In the genomic region with DNA sequence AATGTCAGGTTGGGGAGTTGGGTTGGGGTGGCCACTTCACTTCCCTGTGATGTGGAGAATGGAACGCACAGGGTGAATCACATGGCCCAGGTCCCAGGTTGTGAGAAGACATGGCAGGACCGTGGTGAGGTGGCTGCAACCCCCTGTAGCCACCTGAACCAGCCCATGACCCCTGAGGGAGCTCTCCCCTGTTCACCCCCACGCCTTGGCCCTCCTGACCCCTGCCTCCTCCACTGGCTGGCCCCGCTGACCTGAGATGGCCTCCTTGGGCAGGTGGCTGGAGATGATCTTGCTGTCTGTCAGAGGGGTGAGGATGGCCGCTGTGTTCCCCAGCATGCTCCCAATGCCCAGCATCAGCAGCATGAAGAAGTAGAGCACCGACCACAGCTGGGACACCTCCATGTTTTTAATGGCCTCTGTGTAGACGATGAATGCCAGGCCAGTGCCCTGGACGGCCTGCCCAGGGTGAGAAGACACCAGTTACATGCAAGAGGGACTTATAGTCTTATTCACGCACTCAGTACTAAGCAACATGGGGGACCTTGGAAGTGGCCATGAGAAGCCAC, we compare ENCODE assay signal across 20 cellular contexts. TPM values are rescaled to one million over a fixed set of nuclear protein-coding genes. Genes with fewer than 3 reads are reported as not detected.
"Had no signal": no experiment of that assay in that cellular context is flagged by ENCODE, and none has a peak within 500 bp of the region (broad histone marks: within the 10 kb centered on the region; RNA-seq: fewer than 3 reads in every experiment).

No MANE protein-coding gene starts in this region.

- H3K4me1 ChIP-seq: Peyer's patch, SJSA1 had no signal

- FAIRE-seq: bronchial epithelial cell had no signal

- H3K27ac ChIP-seq: Peyer's patch, RWPE1, SJSA1 had no signal

- H3K36me3 ChIP-seq: MG63, Peyer's patch, SJSA1 had no signal

- H3K4me3 ChIP-seq: MG63, Peyer's patch, SJSA1 had no signal

- H3K9me3 ChIP-seq: MG63, Peyer's patch, SJSA1 had no signal

- H3K27me3 ChIP-seq: MG63, Peyer's patch, SJSA1 had no signal

- DNase-seq: activated CD4-positive, alpha-beta T cell treated with anti-CD3 and anti-CD28 coated beads for 48 hours; activated CD4-positive, alpha-beta T cell treated with anti-CD3 and anti-CD28 coated beads, Interleukin-2, amount 50 U/mL, for 4 hours; activated CD4-positive, CD25-positive, alpha-beta regulatory T cell treated with anti-CD3 and anti-CD28 coated beads, Interleukin-2, amount 50 U/mL, for 72 hours; activated CD8-positive, alpha-beta memory T cell treated with anti-CD3 and anti-CD28 coated beads, Interleukin-2, amount 50 U/mL, for 48 hours; activated CD8-positive, alpha-beta T cell treated with anti-CD3 and anti-CD28 coated beads, Interleukin-2, amount 10 ng/mL, durations not matched to agents 7 days and 5 days; activated T-cell treated with anti-CD3 and anti-CD28 coated beads, Interleukin-2, amount 50 U/mL, for 1 hour; aorta; MG63; NCI-H1105 treated with DMSO at 0.1 percent for 48 hours; NCI-H1436 treated with DMSO at 0.1 percent for 48 hours; NCI-H187; NCI-H2081; NCI-H524; SHP77; SW 1271 had no signal

RNA-seq across cellular contexts. Expression of a gene that starts 31.0 kb away (rescaled TPM):
- total RNA-seq: activated CD8-positive, alpha-beta T cell treated with anti-CD3 and anti-CD28 coated beads, Interleukin-2, amount 10 ng/mL, durations not matched to agents 7 days and 5 days; bronchial epithelial cell; T-helper 1 cell treated with Interleukin-12 subunit alpha and Interleukin-12 subunit beta and Interleukin-4 antibody, amounts not matched to agents 30 ng/mL and 1 ng/mL, for 36 hours had no signal
